Comparison of ENCODE assay signal across 14 cellular contexts in the genomic region with DNA sequence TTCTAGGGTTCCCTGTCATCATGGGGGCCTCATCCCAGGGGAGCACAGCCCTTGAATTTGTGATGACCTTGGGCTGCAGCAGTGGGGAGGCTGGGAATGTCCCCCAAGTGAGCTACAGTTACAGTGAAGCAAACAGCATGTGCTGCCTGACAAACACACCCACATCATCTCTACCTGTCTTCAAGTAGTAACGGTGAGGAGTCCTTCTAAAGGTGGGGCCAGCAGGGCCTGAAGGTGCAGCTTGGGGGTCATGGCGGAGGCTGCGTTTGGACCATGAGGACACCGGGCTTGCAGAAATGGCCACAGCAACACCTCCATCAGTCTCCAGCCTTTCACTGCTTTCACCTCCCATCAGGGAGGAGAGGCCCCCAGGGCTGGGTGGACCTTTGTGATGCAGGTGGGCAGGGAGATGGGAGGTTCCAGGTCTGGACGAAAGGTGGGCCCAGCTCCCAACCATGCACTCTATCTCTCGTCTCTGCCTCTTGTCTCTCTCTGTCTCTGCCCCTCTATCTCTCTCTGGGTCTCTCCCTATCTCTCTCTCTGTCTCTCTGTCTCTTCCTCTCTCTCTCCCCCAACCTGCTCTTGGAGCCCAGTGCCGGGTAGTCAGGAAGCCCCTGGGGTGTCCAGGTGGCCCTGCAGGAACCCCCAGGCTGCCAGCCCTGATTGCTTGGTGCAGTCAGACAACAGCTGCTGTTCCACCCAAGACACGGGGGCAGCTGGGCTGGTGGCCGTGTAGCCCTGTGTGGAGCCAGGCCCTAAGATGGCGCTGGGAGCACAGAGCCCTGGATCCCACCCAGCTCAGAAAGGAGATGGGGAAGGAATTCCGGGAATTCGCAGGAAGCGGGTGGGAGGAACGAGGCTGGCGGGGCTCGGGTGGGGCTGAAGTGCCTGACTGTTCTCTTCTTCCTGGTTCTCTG. TPM values are rescaled to one million over a fixed set of nuclear protein-coding genes. Genes with fewer than 3 reads are reported as not detected.
A peak's percentile ranks its signal among the peaks of the same experiment; 100 is the strongest.
DNase-seq lines count a peak whose midpoint lies in the region; ATAC-seq, FAIRE-seq and TF ChIP-seq lines count a peak whose summit lies in the region.
"Had no signal": no experiment of that assay in that cellular context is flagged by ENCODE, and none has a peak within 500 bp of the region (broad histone marks: within the 10 kb centered on the region; RNA-seq: fewer than 3 reads in every experiment).

No MANE protein-coding gene starts in this region.

- H3K27ac ChIP-seq in IMR-90 (ENCODE audit: insufficient read depth, low read length) (no peak overlapping the region), endodermal cell (ENCODE audit: low read depth, low read length) (no peak overlapping the region), foreskin keratinocyte (no peak overlapping the region)

- in situ Hi-C loops in IMR-90 (cut with MboI; ENCODE audit: low sequenced_read_pairs) = no loop called here

- 48% methylated on average over 3 of the region's 16 CpGs; no CpG with 5 or more reads in 1 of the 2 experiments for WGBS in IMR-90 (ENCODE audit: extremely low coverage in 2 of 2, insufficient read length in 1 of 2), 2 experiments
- WGBS in endodermal cell (ENCODE audit: insufficient coverage in 1 of 2, insufficient read length in 1 of 2), 2 experiments = 69 to 85% methylated on average over 9 to 16 of the region's 16 CpGs

- H3K4me3 ChIP-seq in IMR-90 (ENCODE audit: insufficient read depth, low read depth, low read length) (no peak overlapping the region), endodermal cell (ENCODE audit: low read length) (no peak overlapping the region)

- no peak for FAIRE-seq in GM12891 (lab: Jason Lieb, UNC)

- H3K9me3 Mint-ChIP-seq in endodermal cell (no peaks in the 10 kb centered on the region), neural crest cell (no peaks in the 10 kb centered on the region)
- H3K9me3 Mint-ChIP-seq: activated naive CD4-positive, alpha-beta T cell treated with anti-CD3 and anti-CD28 coated beads, Interleukin-2, amount 50 U/mL, for 72 hours; stimulated activated naive CD8-positive, alpha-beta T cell treated with anti-CD3 and anti-CD28 coated beads, Interleukin-15, Interleukin-2, amounts not matched to agents 100 ng/mL and 50 ng/mL, for 24 hours had no signal

- H3K27me3 ChIP-seq in IMR-90 (ENCODE audit: control insufficient read depth, insufficient read depth, low read length) (peaks cover 2% of the 10 kb centered on the region; the same call in 1 of the 2 replicates), endodermal cell (ENCODE audit: control insufficient read depth, insufficient read depth, low read length, poor library complexity, severe bottlenecking) (no peaks in the 10 kb centered on the region), foreskin keratinocyte (no peaks in the 10 kb centered on the region)

- no peak overlapping the region for H2BK5ac ChIP-seq in IMR-90 (ENCODE audit: low read depth, low read length, poor library complexity, severe bottlenecking)

- no peak overlapping the region for H4K8ac ChIP-seq in IMR-90 (ENCODE audit: low read depth in 2 of 2, low read length in 2 of 2)

- H3K4me1 Mint-ChIP-seq in endodermal cell = peaks cover 11% of the 10 kb centered on the region
- H3K4me1 Mint-ChIP-seq in neural crest cell = peaks cover 18% of the 10 kb centered on the region

- H2AFZ ChIP-seq in IMR-90 (replicated peaks; ENCODE audit: low read length, poor library complexity) = peak overlapping the region; percentile 5

- no peak overlapping the region for H3K23ac ChIP-seq in IMR-90 (ENCODE audit: low read depth, low read length)

- TF ChIP-seq POLR2A in IMR-90 (IDR thresholded peaks at IDR 0.05; ENCODE audit: low read depth, low read length) = no peak
- no peak for TF ChIP-seq POLR2A in GM12891 (IDR thresholded peaks at IDR 0.05; ENCODE audit: low read depth, low read length)

- no peaks in the 10 kb centered on the region for H3K9me1 ChIP-seq in IMR-90 (ENCODE audit: insufficient read depth, low read length)

- BruUV-seq in IMR-90 (replicated peaks; lab: Mats Ljungman, UMichigan) = no TSS peak

- H3K79me1 ChIP-seq in IMR-90 (ENCODE audit: low read depth in 1 of 2, low read length in 2 of 2) = no peaks in the 10 kb centered on the region

- no peak overlapping the region for H2BK15ac ChIP-seq in IMR-90 (ENCODE audit: low read depth, low read length)

- no peaks in the 10 kb centered on the region for H4K20me1 ChIP-seq in IMR-90 (ENCODE audit: insufficient read depth, low read length)

- H2BK20ac ChIP-seq in IMR-90 (ENCODE audit: low read depth, low read length) = no peak overlapping the region

- no peak overlapping the region for H2BK120ac ChIP-seq in IMR-90 (ENCODE audit: low read depth, low read length)

- H3K14ac ChIP-seq in IMR-90 (replicated peaks; ENCODE audit: low read depth, low read length) = no peak overlapping the region

- H3K4me1 ChIP-seq in IMR-90 (ENCODE audit: control insufficient read depth, insufficient read depth, low read length) = no peaks in the 10 kb centered on the region; the same call in 1 of the 2 replicates
- peaks cover 8% of the 10 kb centered on the region for H3K4me1 ChIP-seq in endodermal cell (ENCODE audit: control insufficient read depth, insufficient read depth, low read length)
- no peaks in the 10 kb centered on the region for H3K4me1 ChIP-seq in foreskin keratinocyte

- POLR2A ChIA-PET in IMR-90 (lab: Charles Lee; ENCODE audit: unreplicated experiment) = no interaction called here

- no peak overlapping the region for H3K18ac ChIP-seq in IMR-90 (ENCODE audit: low read depth, low read length)

- H3K4me3 Mint-ChIP-seq in endodermal cell (no peak overlapping the region), neural crest cell (no peak overlapping the region)
- H3K4me3 Mint-ChIP-seq: naive thymus-derived CD4-positive, alpha-beta T cell; stimulated activated naive CD8-positive, alpha-beta T cell treated with anti-CD3 and anti-CD28 coated beads, Interleukin-15, Interleukin-2, amounts not matched to agents 100 ng/mL and 50 ng/mL, for 24 hours had no signal

- H3K27ac Mint-ChIP-seq in endodermal cell (no peak overlapping the region), neural crest cell (ENCODE audit: unreplicated experiment) (peak overlapping the region; percentile 12)
- H3K27ac Mint-ChIP-seq: stimulated activated naive CD8-positive, alpha-beta T cell treated with anti-CD3 and anti-CD28 coated beads, Interleukin-15, Interleukin-2, amounts not matched to agents 100 ng/mL and 50 ng/mL, for 24 hours had no signal

- no peak overlapping the region for H2AK9ac ChIP-seq in IMR-90 (replicated peaks; ENCODE audit: low read depth, low read length, poor library complexity)

- no peak overlapping the region for H4K5ac ChIP-seq in IMR-90 (ENCODE audit: low read depth, low read length)

- H3K9ac ChIP-seq in IMR-90 (ENCODE audit: low read depth, low read length) (no peak overlapping the region), endodermal cell (ENCODE audit: extremely low read depth, low read length, poor library complexity, severe bottlenecking) (no peak overlapping the region)

- TF ChIP-seq CTCF in IMR-90 (conservative IDR thresholded peaks at IDR 0.05; ENCODE audit: low read depth, low read length) (no peak), endodermal cell (conservative IDR thresholded peaks at IDR 0.05) (no peak), neural crest cell (conservative IDR thresholded peaks at IDR 0.05) (no peak), foreskin keratinocyte (conservative IDR thresholded peaks at IDR 0.05) (no peak)

- peak; percentile 38 for DNase-seq in D341Med (ENCODE audit: low spot score)
- no peak for DNase-seq in IMR-90
- DNase-seq in endodermal cell = peak; percentile 80
- no peak for DNase-seq in neural crest cell (ENCODE audit: low read depth, low spot score)
- DNase-seq in foreskin keratinocyte = no peak
- DNase-seq in dermis blood vessel endothelial cell = no peak
- DNase-seq in GM12891 (ENCODE audit: insufficient read length, low spot score) = no peak
- DNase-seq in DMS79 treated with DMSO at 0.1 percent for 48 hours (lab: John Stamatoyannopoulos, UW) = no peak
- DNase-seq: effector CD8-positive, alpha-beta T cell; hippocampal formation; NCI-H1694 treated with DMSO at 0.1 percent for 48 hours had no signal

- no peak overlapping the region for H3K4me2 ChIP-seq in IMR-90 (ENCODE audit: low read depth, low read length)

- H3K27me3 Mint-ChIP-seq in endodermal cell (ENCODE audit: insufficient read depth) = peaks cover 4% of the 10 kb centered on the region
- H3K27me3 Mint-ChIP-seq in neural crest cell (ENCODE audit: low read depth) = no peaks in the 10 kb centered on the region
- H3K27me3 Mint-ChIP-seq: stimulated activated naive CD8-positive, alpha-beta T cell treated with anti-CD3 and anti-CD28 coated beads, Interleukin-15, Interleukin-2, amounts not matched to agents 100 ng/mL and 50 ng/mL, for 24 hours had no signal

- H3K36me3 ChIP-seq in IMR-90 (ENCODE audit: control insufficient read depth, insufficient read depth, low read length) (no peaks in the 10 kb centered on the region), endodermal cell (ENCODE audit: control insufficient read depth, insufficient read depth, low read length) (no peaks in the 10 kb centered on the region)

- H3K4ac ChIP-seq in IMR-90 (ENCODE audit: low read depth, low read length) = no peak overlapping the region

- H3K9me3 ChIP-seq in IMR-90 (ENCODE audit: control insufficient read depth, insufficient read depth, low read length) (no peaks in the 10 kb centered on the region), endodermal cell (ENCODE audit: control insufficient read depth, low read length) (no peaks in the 10 kb centered on the region)

- dilution Hi-C loops in IMR-90 (cut with HindIII; ENCODE audit: low sequenced_read_pairs, unreplicated experiment) = no loop called here

- ATAC-seq in IMR-90 (ENCODE audit: low read depth) (no peak), foreskin keratinocyte (no peak)
- ATAC-seq: activated naive CD4-positive, alpha-beta T cell treated with anti-CD3 and anti-CD28 coated beads, Interleukin-2, amount 50 U/mL, for 72 hours; naive thymus-derived CD4-positive, alpha-beta T cell had no signal

- intact Hi-C loops in IMR-90 (cut with micrococcal nuclease) = no loop called here

- CTCF ChIA-PET in IMR-90 (lab: Yijun Ruan, JAX) = no interaction called here

- TF ChIP-seq RAD21 in IMR-90 (IDR thresholded peaks at IDR 0.05; ENCODE audit: low read length) = no peak

- H4K91ac ChIP-seq in IMR-90 (ENCODE audit: insufficient read depth, low read depth, low read length) = no peak overlapping the region

- H3K36me3 Mint-ChIP-seq in endodermal cell (ENCODE audit: low read depth) (no peaks in the 10 kb centered on the region), neural crest cell (ENCODE audit: low read depth) (no peaks in the 10 kb centered on the region)
- H3K36me3 Mint-ChIP-seq: activated naive CD4-positive, alpha-beta T cell treated with anti-CD3 and anti-CD28 coated beads, Interleukin-2, amount 50 U/mL, for 72 hours; naive thymus-derived CD4-positive, alpha-beta T cell had no signal

- H3K56ac ChIP-seq in IMR-90 (ENCODE audit: extremely low read depth, insufficient read depth, low read length) = no peak overlapping the region

- no peak overlapping the region for H2AK5ac ChIP-seq in IMR-90 (ENCODE audit: low read depth, low read length)

RNA-seq across cellular contexts. Expression of a gene that starts 55.5 kb away (rescaled TPM):
- total RNA-seq in IMR-90 (2012; rRNA removed) (0.18 and 0.28 TPM in 2 replicates), endodermal cell (1 to 10 TPM; 1.2 to 1.7 TPM), neural crest cell (0.48 and 0.54 TPM in 2 replicates), foreskin keratinocyte (0.53 and 2.0 TPM in 2 replicates), dermis blood vessel endothelial cell (1.8 and 2.9 TPM in 2 replicates)
- polyA plus RNA-seq in IMR-90 (2012; rRNA removed) (0.36 and 0.42 TPM in 2 replicates), foreskin keratinocyte (0.39 and 1.6 TPM in 2 replicates)
- polyA plus RNA-seq in IMR-90 (2012; cell fraction: cytosol; rRNA removed) = 0.24 and 0.63 TPM in 2 replicates
- 0.81 and 1.1 TPM in 2 replicates for polyA plus RNA-seq in IMR-90 (2012; cell fraction: nucleus; rRNA removed; ENCODE audit: low replicate concordance)
- 4.7 TPM for polyA plus RNA-seq in endodermal cell (2013, experiment 1 of 2)
- polyA plus RNA-seq in endodermal cell (2013, experiment 2 of 2) = 5.5 TPM
- polyA plus RNA-seq in GM12891 (2012; ENCODE audit: low read depth, missing spikeins) = not detected
- total RNA-seq: activated naive CD4-positive, alpha-beta T cell treated with anti-CD3 and anti-CD28 coated beads, Interleukin-2, amount 50 U/mL, for 72 hours had no signal
- polyA plus RNA-seq: naive thymus-derived CD4-positive, alpha-beta T cell had no signal

Comparison
In these comparisons a context has a peak if more than half of its experiments do, and no peak if none do; other contexts are left out.
1. DNase-seq: peak in D341Med (single experiment) and endodermal cell (single experiment); none in IMR-90 (single experiment), neural crest cell (single experiment), foreskin keratinocyte (0 of 2), dermis blood vessel endothelial cell (single experiment), GM12891 (single experiment) and DMS79 treated with DMSO at 0.1 percent for 48 hours (single experiment).